13 cellular contexts compared by ENCODE assay signal in the genomic region with DNA sequence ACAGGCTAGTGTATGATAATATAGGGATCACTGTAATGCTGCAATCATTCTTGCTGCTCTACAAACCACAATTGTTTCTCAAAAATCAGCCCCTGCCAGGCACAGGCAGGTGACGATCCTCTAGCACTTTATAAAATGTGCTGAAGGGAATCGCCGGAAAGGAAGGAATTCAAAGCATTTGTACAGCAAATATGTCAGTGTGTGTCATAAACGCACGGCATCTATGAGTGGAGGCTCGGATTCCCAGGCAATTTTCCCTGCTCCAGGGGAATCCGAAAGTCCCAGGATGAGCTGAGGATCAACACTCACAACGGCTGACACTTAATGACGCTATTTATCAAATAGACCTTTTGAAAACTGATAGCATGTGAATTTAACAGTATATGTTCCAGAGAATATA. TPM values are rescaled to one million over a fixed set of nuclear protein-coding genes. Genes with fewer than 3 reads are reported as not detected.
DNase-seq lines count a peak whose midpoint lies in the region; ATAC-seq, FAIRE-seq and TF ChIP-seq lines count a peak whose summit lies in the region.
"Had no signal": no experiment of that assay in that cellular context is flagged by ENCODE, and none has a peak within 500 bp of the region (broad histone marks: within the 10 kb centered on the region; RNA-seq: fewer than 3 reads in every experiment).

No MANE protein-coding gene starts in this region.

- H3K27ac ChIP-seq in esophagus muscularis mucosa (replicated peaks in 1 of 4), result no peak overlapping the region
- H3K27ac ChIP-seq: coronary artery had no signal

- FAIRE-seq in HTR-8/SVneo (lab: Jason Lieb, UNC) (peak; percentile 60), GM12891 (lab: Jason Lieb, UNC) (no peak)

- H3K4me3 ChIP-seq in cardiac fibroblast (replicated peaks in 1 of 2; ENCODE audit: low read depth in 2 of 2, low read length in 2 of 2) (no peak overlapping the region), esophagus muscularis mucosa (no peak overlapping the region)
- H3K4me3 ChIP-seq: coronary artery had no signal

- no peak for TF ChIP-seq EP300 in esophagus muscularis mucosa (IDR thresholded peaks at IDR 0.05)

- TF ChIP-seq CTCF in cardiac fibroblast (IDR thresholded peaks at IDR 0.05; ENCODE audit: low read depth, low read length) (no peak), esophagus muscularis mucosa (IDR thresholded peaks at IDR 0.05) (no peak)

- 15% methylated on average over 9 of the region's 9 CpGs for WGBS in esophagus muscularis mucosa

- no peaks in the 10 kb centered on the region for H3K9me3 ChIP-seq in esophagus muscularis mucosa

- intact Hi-C loops in esophagus muscularis mucosa (cut with DNase I), result no loop called here

- peak; percentile 70 for DNase-seq in AG20443 (ENCODE audit: low spot score)
- DNase-seq in HTR-8/SVneo (ENCODE audit: insufficient read length, low spot score), result peak; percentile 53
- DNase-seq in cardiac fibroblast (ENCODE audit: low read depth in 2 of 2), result peak; percentile 16 to 45
- DNase-seq in myocyte (ENCODE audit: low read depth), result peak; percentile 13
- no peak for DNase-seq in esophagus muscularis mucosa (ENCODE audit: extremely low spot score)
- no peak for DNase-seq in GM12891 (ENCODE audit: insufficient read length, low spot score)
- DNase-seq: CD4-positive, CD25-positive, alpha-beta regulatory T cell; NCI-H1105 treated with DMSO at 0.1 percent for 48 hours; stimulated activated CD4-positive, alpha-beta T cell treated with anti-CD3 and anti-CD28 coated beads, Interleukin-4, amount 100 ng/mL, for 1 hour had no signal

- peaks cover 0 to 49% (median 2%) of the 10 kb centered on the region in 4 donors for H3K27me3 ChIP-seq in esophagus muscularis mucosa

- H3K4me1 ChIP-seq in esophagus muscularis mucosa, result peaks cover 0 to 9% (median 0%) of the 10 kb centered on the region in 4 donors

- H3K36me3 ChIP-seq in esophagus muscularis mucosa, result no peaks in the 10 kb centered on the region

- TF ChIP-seq POLR2A in esophagus muscularis mucosa (IDR thresholded peaks at IDR 0.05; ENCODE audit: low read depth) (no peak), GM12891 (IDR thresholded peaks at IDR 0.05; ENCODE audit: low read depth, low read length) (no peak)

- ATAC-seq in HG03342 (IDR thresholded peaks at IDR 0.05; ENCODE audit: unreplicated experiment) (no peak), HG03571 (IDR thresholded peaks at IDR 0.05; ENCODE audit: unreplicated experiment) (no peak)
- ATAC-seq: stimulated activated memory B cell treated with anti-CD40 and anti-IgM and Interleukin-4, amounts not matched to agents 10 μg/mL and 1 μg/mL and 100 μg/mL, for 72 hours had no signal

TF ChIP-seq in GM12891, 5 proteins besides CTCF, POLR2A, EP300 and RAD21:
- no peak for TF ChIP-seq SPI1 (IDR thresholded peaks at IDR 0.05; ENCODE audit: low read depth, low read length)
- no peak for TF ChIP-seq POU2F2 (IDR thresholded peaks at IDR 0.05; ENCODE audit: low read depth, low read length)
- no peak for TF ChIP-seq PAX5 (IDR thresholded peaks at IDR 0.05; ENCODE audit: insufficient read depth, low read length, severe bottlenecking)
- TF ChIP-seq TAF1 (IDR thresholded peaks at IDR 0.05; ENCODE audit: low read depth, low read length), result no peak
- TF ChIP-seq POLR2AphosphoS5 (IDR thresholded peaks at IDR 0.05; ENCODE audit: low read depth, low read length), result no peak

RNA-seq across cellular contexts. Expression of a gene that starts 1.5 kb away (rescaled TPM):
- total RNA-seq in myocyte, result 2.4 and 7.9 TPM in 2 replicates
- 2.4 TPM for polyA plus RNA-seq in myocyte (2012)
- 1 to 10 TPM in 3 of 4 donors, under 1 TPM in 1; 0.83 to 4.2 (median 3.1) TPM for total RNA-seq in esophagus muscularis mucosa
- 66.3 TPM for polyA plus RNA-seq in GM12891 (2012; ENCODE audit: low read depth, missing spikeins)

Comparison
In these comparisons a context has a peak if more than half of its experiments do, and no peak if none do; other contexts are left out.
1. DNase-seq: peak in AG20443 (single experiment), HTR-8/SVneo (single experiment), cardiac fibroblast (2 of 2) and myocyte (single experiment); none in esophagus muscularis mucosa (single experiment) and GM12891 (single experiment).